Comparison of ENCODE assay signal across 1 cellular context in the genomic region with DNA sequence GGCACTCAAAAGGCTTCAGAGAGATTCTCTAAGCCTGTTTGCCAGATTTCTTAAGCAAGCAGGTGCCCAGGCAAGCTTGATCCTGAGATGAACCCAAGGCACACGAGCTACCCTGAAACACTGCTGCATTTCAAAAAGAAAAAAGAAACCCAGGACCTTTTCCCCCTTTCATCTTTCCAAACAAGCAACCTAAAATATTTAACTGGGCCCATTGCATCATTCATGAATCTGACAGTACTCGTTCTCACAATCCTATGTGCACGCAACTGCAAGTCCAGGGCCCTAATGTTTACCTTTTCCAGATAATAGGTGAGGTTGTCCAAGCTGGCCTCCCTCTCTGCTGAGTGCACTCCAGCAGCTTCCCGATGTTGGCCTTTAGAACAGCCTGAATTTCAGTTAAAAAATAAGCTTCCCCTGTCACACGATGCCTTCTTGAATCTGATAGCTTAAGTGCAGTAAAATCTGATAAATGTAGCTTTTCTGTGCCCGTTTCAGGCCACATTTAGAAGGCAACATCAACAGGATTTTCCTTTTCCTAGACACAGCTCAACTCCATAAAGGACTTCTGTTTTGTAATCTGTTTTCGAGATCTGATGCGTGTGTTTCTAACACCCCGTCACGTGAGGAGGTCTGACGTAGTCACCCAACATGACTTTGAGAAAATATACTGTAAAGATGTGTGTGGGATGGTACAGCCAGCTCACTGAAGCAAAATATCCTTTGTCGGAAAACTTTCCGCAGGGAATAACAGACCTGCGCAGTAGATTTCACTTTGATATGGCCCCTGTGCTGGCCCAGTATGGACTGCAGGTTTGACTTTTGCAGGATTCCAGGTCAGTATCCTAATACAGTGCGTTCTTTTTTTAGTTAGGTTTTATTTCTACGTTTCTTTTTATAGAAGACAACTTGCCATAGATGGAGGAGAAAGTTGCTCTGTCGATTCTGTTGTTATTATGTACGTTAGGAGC.
TF ChIP-seq lines count a peak whose summit lies in the region.

No MANE protein-coding gene starts in this region.

TF ChIP-seq in SK-N-SH treated with all-trans-retinoic acid at 6 μM for 48 hours, 23 proteins besides CTCF, POLR2A, EP300 and RAD21 (continued from another document):
- TF ChIP-seq BACH2 (CRISPR knock-in tag; IDR thresholded peaks at IDR 0.05; ENCODE audit: borderline replicate concordance) (no peak), SNAI2 (CRISPR knock-in tag; IDR thresholded peaks at IDR 0.05) (no peak), ZNF70 (CRISPR knock-in tag; IDR thresholded peaks at IDR 0.05) (no peak), ZFP30 (CRISPR knock-in tag; IDR thresholded peaks at IDR 0.05) (no peak), ZFP3 (CRISPR knock-in tag; IDR thresholded peaks at IDR 0.05) (no peak), ZC3H10 (CRISPR knock-in tag; IDR thresholded peaks at IDR 0.05) (no peak), TOX (CRISPR knock-in tag; IDR thresholded peaks at IDR 0.05; ENCODE audit: borderline replicate concordance) (no peak), OSR1 (CRISPR knock-in tag; IDR thresholded peaks at IDR 0.05) (no peak), ARNTL (CRISPR knock-in tag; IDR thresholded peaks at IDR 0.05; ENCODE audit: borderline replicate concordance, low read depth) (no peak), RARB (CRISPR knock-in tag; IDR thresholded peaks at IDR 0.05) (no peak)
- TF ChIP-seq, protein P1, sequence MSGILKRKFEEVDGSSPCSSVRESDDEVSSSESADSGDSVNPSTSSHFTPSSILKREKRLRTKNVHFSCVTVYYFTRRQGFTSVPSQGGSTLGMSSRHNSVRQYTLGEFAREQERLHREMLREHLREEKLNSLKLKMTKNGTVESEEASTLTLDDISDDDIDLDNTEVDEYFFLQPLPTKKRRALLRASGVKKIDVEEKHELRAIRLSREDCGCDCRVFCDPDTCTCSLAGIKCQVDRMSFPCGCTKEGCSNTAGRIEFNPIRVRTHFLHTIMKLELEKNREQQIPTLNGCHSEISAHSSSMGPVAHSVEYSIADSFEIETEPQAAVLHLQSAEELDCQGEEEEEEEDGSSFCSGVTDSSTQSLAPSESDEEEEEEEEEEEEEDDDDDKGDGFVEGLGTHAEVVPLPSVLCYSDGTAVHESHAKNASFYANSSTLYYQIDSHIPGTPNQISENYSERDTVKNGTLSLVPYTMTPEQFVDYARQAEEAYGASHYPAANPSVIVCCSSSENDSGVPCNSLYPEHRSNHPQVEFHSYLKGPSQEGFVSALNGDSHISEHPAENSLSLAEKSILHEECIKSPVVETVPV (CRISPR knock-in tag; IDR thresholded peaks at IDR 0.05), result no peak
- TF ChIP-seq, protein P2, sequence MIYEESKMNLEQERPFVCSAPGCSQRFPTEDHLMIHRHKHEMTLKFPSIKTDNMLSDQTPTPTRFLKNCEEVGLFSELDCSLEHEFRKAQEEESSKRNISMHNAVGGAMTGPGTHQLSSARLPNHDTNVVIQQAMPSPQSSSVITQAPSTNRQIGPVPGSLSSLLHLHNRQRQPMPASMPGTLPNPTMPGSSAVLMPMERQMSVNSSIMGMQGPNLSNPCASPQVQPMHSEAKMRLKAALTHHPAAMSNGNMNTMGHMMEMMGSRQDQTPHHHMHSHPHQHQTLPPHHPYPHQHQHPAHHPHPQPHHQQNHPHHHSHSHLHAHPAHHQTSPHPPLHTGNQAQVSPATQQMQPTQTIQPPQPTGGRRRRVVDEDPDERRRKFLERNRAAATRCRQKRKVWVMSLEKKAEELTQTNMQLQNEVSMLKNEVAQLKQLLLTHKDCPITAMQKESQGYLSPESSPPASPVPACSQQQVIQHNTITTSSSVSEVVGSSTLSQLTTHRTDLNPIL (CRISPR knock-in tag; IDR thresholded peaks at IDR 0.05; ENCODE audit: low read depth), result no peak
